22 cellular contexts compared by ENCODE assay signal in genomic region chr22:42515896-42516295, GRCh38. TPM values are rescaled to one million over a fixed set of nuclear protein-coding genes. Genes with fewer than 3 reads are reported as not detected.
DNase-seq lines count a peak whose midpoint lies in the region; ATAC-seq, FAIRE-seq and TF ChIP-seq lines count a peak whose summit lies in the region.
"Had no signal": no experiment of that assay in that cellular context is flagged by ENCODE, and none has a peak within 500 bp of the region (broad histone marks: within the 10 kb centered on the region; RNA-seq: fewer than 3 reads in every experiment).

No MANE protein-coding gene starts in this region.

- no peaks in the 10 kb centered on the region for H3K9me2 ChIP-seq in OCI-LY7 (ENCODE audit: insufficient read depth, low read length)

- H3K4me2 ChIP-seq in DND-41 (ENCODE audit: insufficient read depth, low read length) (peak overlapping the region; percentile 21; the same call in 1 of the 2 replicates), OCI-LY7 (ENCODE audit: low read length) (peak overlapping the region; percentile 28)

- no peak overlapping the region for H3K9ac ChIP-seq in DND-41 (ENCODE audit: low read depth, low read length)

- no peak for FAIRE-seq in pancreas (lab: Jason Lieb, UNC)
- FAIRE-seq: RCC 7860 had no signal

- H3K4me3 ChIP-seq in DND-41 (ENCODE audit: low read depth in 1 of 2, low read length in 2 of 2) (no peak overlapping the region), OCI-LY7 (ENCODE audit: low read depth, low read length, poor library complexity, severe bottlenecking) (no peak overlapping the region), pancreas (no peak overlapping the region), H7 (ENCODE audit: insufficient read depth, low read depth, low read length) (no peak overlapping the region)
- H3K4me3 ChIP-seq: SJSA1 had no signal

- POLR2A ChIA-PET in OCI-LY7 (lab: Charles Lee), result no interaction called here

- TF ChIP-seq CTCF in DND-41 (IDR thresholded peaks at IDR 0.05; ENCODE audit: borderline replicate concordance, extremely low read depth, low read length, poor library complexity, severe bottlenecking) (no peak), OCI-LY7 (conservative IDR thresholded peaks at IDR 0.05; ENCODE audit: low read length) (no peak), pancreas (IDR thresholded peaks at IDR 0.05) (no peak)

- BruUV-seq in OCI-LY7 (replicated peaks; lab: Mats Ljungman, UMichigan), result no TSS peak

- H3K36me3 ChIP-seq in DND-41 (ENCODE audit: insufficient read depth, low read length), result peaks cover 60% of the 10 kb centered on the region
- H3K36me3 ChIP-seq in OCI-LY7 (ENCODE audit: insufficient read depth, low read length), result peaks cover 66% of the 10 kb centered on the region
- H3K36me3 ChIP-seq in pancreas, result peaks cover 0 to 8% (median 0%) of the 10 kb centered on the region in 3 donors
- H3K36me3 ChIP-seq in H7 (replicated peaks; ENCODE audit: control insufficient read depth, insufficient read depth, low read length), result peaks cover 11% of the 10 kb centered on the region

- ATAC-seq in DND-41 (ENCODE audit: insufficient read depth, low read depth) (no peak), left lobe of liver (peak; percentile 57), pancreas (peak in 2 of 4 donors; percentile 46 to 48), HG02763 (IDR thresholded peaks at IDR 0.05; ENCODE audit: unreplicated experiment) (no peak), GM21360 (IDR thresholded peaks at IDR 0.05; ENCODE audit: unreplicated experiment) (no peak), HG02678 (IDR thresholded peaks at IDR 0.05; ENCODE audit: unreplicated experiment) (no peak)
- ATAC-seq: HCT116 had no signal

- peaks cover 41% of the 10 kb centered on the region for H3K79me2 ChIP-seq in DND-41 (ENCODE audit: insufficient read depth, low read length)
- peaks cover 45% of the 10 kb centered on the region for H3K79me2 ChIP-seq in OCI-LY7 (ENCODE audit: insufficient read depth, low read depth, low read length)

- WGBS in pancreas, 2 donors, result 42 to 43% methylated on average over 14 of the region's 14 CpGs

- H2AFZ ChIP-seq in DND-41 (ENCODE audit: low read depth, low read length), result no peak overlapping the region
- no peak overlapping the region for H2AFZ ChIP-seq in OCI-LY7 (ENCODE audit: low read length)

- DNase-seq in DND-41 (no peak), OCI-LY7 (ENCODE audit: low spot score) (no peak), left lobe of liver (ENCODE audit: low spot score) (peak; percentile 81), pancreas (peak; percentile 42 to 83 (median 64)), H7 (no peak)
- DNase-seq: Caco-2; CD4-positive, alpha-beta T cell; GF-D8; GOT3; KBM-7; NCI-H1105; NCI-H146; NCI-H2029; NCI-H2227 treated with DMSO at 0.1 percent for 48 hours; NCI-H510A treated with DMSO at 0.1 percent for 48 hours; NCI-H774 had no signal

- H3K9me3 ChIP-seq in DND-41 (ENCODE audit: insufficient read depth, low read length, severe bottlenecking) (no peaks in the 10 kb centered on the region), OCI-LY7 (ENCODE audit: low read length) (no peaks in the 10 kb centered on the region), pancreas (no peaks in the 10 kb centered on the region)
- H3K9me3 ChIP-seq: Caco-2, SJSA1 had no signal

- intact Hi-C loops in OCI-LY7 (cut with micrococcal nuclease; ENCODE audit: unreplicated experiment) (loop anchor here (5.0 kb wide), 1 partner anchor 36 kb away; the partner anchor contains the start of gene SERHL2), pancreas (cut with DNase I) (no loop called here)

- no peak overlapping the region for H3K27ac ChIP-seq in DND-41 (ENCODE audit: low read length)
- H3K27ac ChIP-seq in OCI-LY7 (ENCODE audit: low read depth, low read length, poor library complexity, severe bottlenecking), result peak overlapping the region; percentile 27
- no peak overlapping the region for H3K27ac ChIP-seq in pancreas
- H3K27ac ChIP-seq: SJSA1 had no signal

- peaks cover 46% of the 10 kb centered on the region for H4K20me1 ChIP-seq in DND-41 (ENCODE audit: insufficient read depth, low read length)
- H4K20me1 ChIP-seq in OCI-LY7 (ENCODE audit: insufficient read depth, low read length), result peaks cover 12% of the 10 kb centered on the region; the same call in 1 of the 2 replicates

- H3K4me1 ChIP-seq in DND-41 (ENCODE audit: insufficient read depth, low read length) (peaks cover 35% of the 10 kb centered on the region), OCI-LY7 (ENCODE audit: insufficient read depth, low read length, poor library complexity, severe bottlenecking) (peaks cover 50% of the 10 kb centered on the region), pancreas (peaks cover 3 to 5% (median 4%) of the 10 kb centered on the region in 3 donors)

- CTCF ChIA-PET in OCI-LY7 (lab: Charles Lee; ENCODE audit: unreplicated experiment), result no interaction called here

- H3K27me3 ChIP-seq in DND-41 (ENCODE audit: insufficient read depth, low read length, poor library complexity) (no peaks in the 10 kb centered on the region), pancreas (no peaks in the 10 kb centered on the region), H7 (ENCODE audit: control insufficient read depth, insufficient read depth, low read length) (no peaks in the 10 kb centered on the region)
- H3K27me3 ChIP-seq: SJSA1 had no signal

RNA-seq across cellular contexts. Expression of gene RRP7A, which starts 3.7 kb away (rescaled TPM):
- total RNA-seq in OCI-LY7 (2014; rRNA removed; shearing (Covaris generic)), result 125 and 137 TPM in 2 replicates
- total RNA-seq in OCI-LY7 (2022), result 149 and 172 TPM in 2 replicates
- total RNA-seq in left lobe of liver, result 10.5 TPM
- 10 to 100 TPM; 12.4 to 21.5 (median 17.5) TPM for total RNA-seq in pancreas
- polyA plus RNA-seq in pancreas, result 10 to 100 TPM in 1 of 2 donors, 1 to 10 TPM in 1; 7.4 to 20.8 TPM
- total RNA-seq in H7 (2014; rRNA removed; shearing (Covaris generic)), result 33.1 and 39.3 TPM in 2 replicates

RNA-seq across cellular contexts. Expression of gene SERHL2, which starts 37.9 kb away (rescaled TPM):
- total RNA-seq in OCI-LY7 (2014; rRNA removed; shearing (Covaris generic)), result 93.9 and 98.0 TPM in 2 replicates
- total RNA-seq in OCI-LY7 (2022) (36.4 and 39.5 TPM in 2 replicates), left lobe of liver (0.60 TPM), pancreas (1 to 10 TPM in 1 of 6 donors, under 1 TPM in 5; 0.23 to 2.0 (median 0.69) TPM)
- 1 to 10 TPM in 1 of 2 donors, under 1 TPM in 1; 0.76 to 3.6 TPM for polyA plus RNA-seq in pancreas
- total RNA-seq in H7 (2014; rRNA removed; shearing (Covaris generic)), result 2.6 and 7.5 TPM in 2 replicates

Comparison
In these comparisons a context has a peak if more than half of its experiments do, and no peak if none do; other contexts are left out.
1. DNase-seq: peak in left lobe of liver (single experiment) and pancreas (6 of 6); none in DND-41 (single experiment), OCI-LY7 (single experiment) and H7 (single experiment).